Comparison of ENCODE assay signal across 8 cellular contexts in genomic region chr10:97332586-97333350, GRCh38. TPM values are rescaled to one million over a fixed set of nuclear protein-coding genes. Genes with fewer than 3 reads are reported as not detected.
DNase-seq lines count a peak whose midpoint lies in the region; TF ChIP-seq lines count a peak whose summit lies in the region.

No MANE protein-coding gene starts in this region.

- TF ChIP-seq CTCF in dorsolateral prefrontal cortex (IDR thresholded peaks at IDR 0.05 in 54 of 56, conservative IDR thresholded peaks at IDR 0.05 in 2 of 56; ENCODE audit: low read depth in 1 of 56, partially characterized antibody in 56 of 56) = peak in 53 of 56 donors; percentile 23 to 73 (median 48)
- TF ChIP-seq CTCF in lower leg skin (IDR thresholded peaks at IDR 0.05) = no peak

- H3K79me2 ChIP-seq in ACC112 (ENCODE audit: control insufficient read depth, insufficient read depth, low read length, unreplicated experiment) = peaks cover 14% of the 10 kb centered on the region

- peak overlapping the region; percentile 86 for H2AFZ ChIP-seq in ACC112 (ENCODE audit: low read length, unreplicated experiment)

- DNase-seq in GM04504 (ENCODE audit: low read depth) = peak; percentile 70
- peak; percentile 58 to 71 for DNase-seq in SJCRH30
- DNase-seq in dorsolateral prefrontal cortex = peak in 9 of 10 donors; percentile 32 to 61 (median 55)
- peak in 1 of 2 donors; percentile 45 for DNase-seq in lower leg skin (ENCODE audit: low spot score in 2 of 2)
- DNase-seq in NCI-H226 = no peak
- no peak for DNase-seq in activated CD8-positive, alpha-beta memory T cell treated with anti-CD3 and anti-CD28 coated beads, Interleukin-2, amount 50 U/mL, for 4 hours

- H3K36me3 ChIP-seq in ACC112 (ENCODE audit: insufficient read depth, low read length) = no peaks in the 10 kb centered on the region
- no peaks in the 10 kb centered on the region for H3K36me3 ChIP-seq in SJCRH30
- peaks cover 2 to 14% (median 9%) of the 10 kb centered on the region in 5 donors for H3K36me3 ChIP-seq in subcutaneous abdominal adipose tissue (ENCODE audit: control insufficient read depth in 5 of 5, insufficient read depth in 5 of 5, low read length in 5 of 5)

- peak overlapping the region; percentile 70 for H3K27ac ChIP-seq in ACC112 (ENCODE audit: low read depth, low read length)
- H3K27ac ChIP-seq in SJCRH30 = peak overlapping the region; percentile 62
- H3K27ac ChIP-seq in dorsolateral prefrontal cortex = peak overlapping the region in 52 of 59 donors; percentile 8 to 97 (median 72)
- peak overlapping the region; percentile 84 for H3K27ac ChIP-seq in subcutaneous abdominal adipose tissue (ENCODE audit: low read depth, low read length)

- H3K9ac ChIP-seq in subcutaneous abdominal adipose tissue (ENCODE audit: low read length in 5 of 5) = peak overlapping the region; percentile 17 to 78 (median 75)

- H3K9me3 ChIP-seq in SJCRH30 (replicated peaks) (no peaks in the 10 kb centered on the region), subcutaneous abdominal adipose tissue (ENCODE audit: control insufficient read depth in 5 of 5, low read length in 5 of 5) (no peaks in the 10 kb centered on the region)

- 4 to 5% methylated on average over 18 of the region's 18 CpGs for WGBS in lower leg skin, 2 donors

- intact Hi-C loops in dorsolateral prefrontal cortex (cut with DNase I) = loop anchor here (5.0 to 10.0 kb wide), 3 partner anchors 40 to 748 kb away; partner anchors contain the start of genes ARHGAP19 (in 2 of the 2), PGAM1 (in 1 of the 2) and TM9SF3 (in 1 of the 2)
- intact Hi-C loops in lower leg skin (cut with DNase I; ENCODE audit: low total_unique reads) = loop anchor here (10.0 kb wide), 1 partner anchor 58 kb away; no protein-coding TSS in a partner anchor

- H3K27me3 ChIP-seq in ACC112 (ENCODE audit: insufficient read depth, low read length) (peaks cover 23% of the 10 kb centered on the region), SJCRH30 (0 out of 2 replicates have a peak, but pooled peaks cover 3% of the 10 kb centered on the region), dorsolateral prefrontal cortex (no peaks in the 10 kb centered on the region), subcutaneous abdominal adipose tissue (ENCODE audit: control insufficient read depth in 5 of 5, insufficient read depth in 4 of 5, low read length in 5 of 5) (no peaks in the 10 kb centered on the region)

- peak overlapping the region; percentile 88 for H3K4me3 ChIP-seq in ACC112 (ENCODE audit: low read depth, low read length)
- peak overlapping the region; percentile 95 for H3K4me3 ChIP-seq in SJCRH30
- H3K4me3 ChIP-seq in dorsolateral prefrontal cortex = peak overlapping the region; percentile 51 to 93 (median 80)
- peak overlapping the region; percentile 92 for H3K4me3 ChIP-seq in lower leg skin (ENCODE audit: low read depth, poor library complexity, severe bottlenecking)
- peak overlapping the region; percentile 73 to 86 (median 81) for H3K4me3 ChIP-seq in subcutaneous abdominal adipose tissue (ENCODE audit: low read depth in 1 of 5, low read length in 5 of 5)

- peaks cover 12% of the 10 kb centered on the region for H3K4me1 ChIP-seq in ACC112 (ENCODE audit: control insufficient read depth, insufficient read depth, low read length, unreplicated experiment)
- H3K4me1 ChIP-seq in SJCRH30 = peaks cover 7% of the 10 kb centered on the region
- H3K4me1 ChIP-seq in subcutaneous abdominal adipose tissue (ENCODE audit: control insufficient read depth in 5 of 5, insufficient read depth in 5 of 5, low read length in 5 of 5) = peaks cover 2 to 63% (median 54%) of the 10 kb centered on the region in 5 donors

- TF ChIP-seq POLR2A in lower leg skin (IDR thresholded peaks at IDR 0.05) = no peak

RNA-seq across cellular contexts. Expression of gene FRAT2, which starts 1.8 kb away (rescaled TPM):
- total RNA-seq in SJCRH30 (2014; rRNA removed; shearing (Covaris generic)) = 17.8 and 21.6 TPM in 2 replicates
- total RNA-seq in dorsolateral prefrontal cortex (10 to 100 TPM in 38 of 120 experiments, 1 to 10 TPM in 82; 3.9 to 17.4 (median 9.0) TPM), lower leg skin (10 to 100 TPM; 40.9 to 62.0 (median 57.7) TPM)

RNA-seq across cellular contexts. Expression of gene FRAT1, which starts 13.7 kb away (rescaled TPM):
- 2.1 and 2.7 TPM in 2 replicates for total RNA-seq in SJCRH30 (2014; rRNA removed; shearing (Covaris generic))
- total RNA-seq in dorsolateral prefrontal cortex (10 to 100 TPM in 1 of 120 experiments, 1 to 10 TPM in 119; 3.9 to 10.3 (median 6.2) TPM), lower leg skin (10 to 100 TPM in 2 of 4 donors, 1 to 10 TPM in 2; 4.6 to 16.9 (median 9.4) TPM)

RNA-seq across cellular contexts. Expression of gene ARHGAP19, which starts 40.3 kb away (rescaled TPM):
- total RNA-seq in SJCRH30 (2014; rRNA removed; shearing (Covaris generic)) = 29.2 and 32.3 TPM in 2 replicates
- total RNA-seq in dorsolateral prefrontal cortex (10 to 100 TPM in 40 of 120 experiments, 1 to 10 TPM in 80; 3.1 to 20.2 (median 8.4) TPM), lower leg skin (1 to 10 TPM; 7.7 to 8.5 (median 8.2) TPM)

Comparison
In these comparisons a context has a peak if more than half of its experiments do, and no peak if none do; other contexts are left out.
1. DNase-seq: peak in GM04504 (single experiment), SJCRH30 (2 of 2) and dorsolateral prefrontal cortex (9 of 10); none in NCI-H226 (single experiment) and activated CD8-positive, alpha-beta memory T cell treated with anti-CD3 and anti-CD28 coated beads, Interleukin-2, amount 50 U/mL, for 4 hours (single experiment).
2. CTCF ChIP-seq: peak in dorsolateral prefrontal cortex (53 of 56); none in lower leg skin (0 of 3).
3. Peak in every context shown above with its lines, with median percentiles within 50 percentile points of each other: H3K27ac ChIP-seq and H3K4me3 ChIP-seq.